In genomic region chrX:139203681-139204575, GRCh38 we compare ENCODE assay signal across 8 cellular contexts.
DNase-seq lines count a peak whose midpoint lies in the region; ATAC-seq, FAIRE-seq and TF ChIP-seq lines count a peak whose summit lies in the region.

No MANE protein-coding gene starts in this region.

- H3K4me1 ChIP-seq in astrocyte (ENCODE audit: insufficient read depth, low read length), result peaks cover 10% of the 10 kb centered on the region
- peaks cover 0 to 14% (median 6%) of the 10 kb centered on the region in 5 donors for H3K4me1 ChIP-seq in subcutaneous abdominal adipose tissue (ENCODE audit: control insufficient read depth in 5 of 5, insufficient read depth in 5 of 5, low read length in 5 of 5)

- H3K4me1 Mint-ChIP-seq in astrocyte (ENCODE audit: low read depth, unreplicated experiment), result no peaks in the 10 kb centered on the region

- H3K4me2 ChIP-seq in astrocyte (ENCODE audit: low read length), result peak overlapping the region; percentile 83

- H3K27me3 ChIP-seq in astrocyte (ENCODE audit: insufficient read depth, low read length) (peaks cover 6% of the 10 kb centered on the region), subcutaneous abdominal adipose tissue (ENCODE audit: control insufficient read depth in 5 of 5, insufficient read depth in 4 of 5, low read length in 5 of 5) (peaks cover 0 to 17% (median 2%) of the 10 kb centered on the region in 5 donors)

- H3K27ac ChIP-seq in astrocyte (ENCODE audit: low read depth, low read length), result no peak overlapping the region
- H3K27ac ChIP-seq in subcutaneous abdominal adipose tissue (ENCODE audit: low read depth, low read length), result peak overlapping the region; percentile 77

- FAIRE-seq in astrocyte (lab: Jason Lieb, UNC), result no peak

- H3K4me3 ChIP-seq in astrocyte (ENCODE audit: insufficient read depth, low read depth, low read length) (peak overlapping the region; percentile 52), subcutaneous abdominal adipose tissue (ENCODE audit: low read depth in 1 of 5, low read length in 5 of 5) (peak overlapping the region; percentile 63 to 72 (median 69))

- TF ChIP-seq CTCF in astrocyte (IDR thresholded peaks at IDR 0.05; ENCODE audit: insufficient read depth, low read depth, low read length), result no peak

- H3K27ac Mint-ChIP-seq in astrocyte (ENCODE audit: unreplicated experiment), result no peak overlapping the region

- peak overlapping the region; percentile 89 for H3K4me3 Mint-ChIP-seq in astrocyte (ENCODE audit: unreplicated experiment)

- no peaks in the 10 kb centered on the region for H3K36me3 Mint-ChIP-seq in astrocyte (ENCODE audit: low read depth, unreplicated experiment)

- H3K27me3 Mint-ChIP-seq in astrocyte (ENCODE audit: low read depth, unreplicated experiment), result peaks cover 11% of the 10 kb centered on the region

- no peaks in the 10 kb centered on the region for H3K9me3 Mint-ChIP-seq in astrocyte (ENCODE audit: unreplicated experiment)

- no peaks in the 10 kb centered on the region for H4K20me1 ChIP-seq in astrocyte (ENCODE audit: insufficient read depth, low read length)

- H3K9ac ChIP-seq in astrocyte (ENCODE audit: low read length), result peak overlapping the region; percentile 48
- H3K9ac ChIP-seq in subcutaneous abdominal adipose tissue (ENCODE audit: low read length in 5 of 5), result peak overlapping the region in 4 of 5 donors; percentile 22 to 69 (median 55)

- ATAC-seq in left colon (peak; percentile 52), GM19395 (IDR thresholded peaks at IDR 0.05; ENCODE audit: unreplicated experiment) (no peak)

- H3K36me3 ChIP-seq in astrocyte (ENCODE audit: insufficient read depth, low read length), result no peaks in the 10 kb centered on the region
- no peaks in the 10 kb centered on the region for H3K36me3 ChIP-seq in subcutaneous abdominal adipose tissue (ENCODE audit: control insufficient read depth in 5 of 5, insufficient read depth in 5 of 5, low read length in 5 of 5)

- no peaks in the 10 kb centered on the region for H3K9me3 ChIP-seq in astrocyte (ENCODE audit: insufficient read depth, low read depth, low read length)
- no peaks in the 10 kb centered on the region for H3K9me3 ChIP-seq in subcutaneous abdominal adipose tissue (ENCODE audit: control insufficient read depth in 5 of 5, low read length in 5 of 5)

- DNase-seq in activated CD4-positive, alpha-beta T cell treated with anti-CD3 and anti-CD28 coated beads for 48 hours, result peak; percentile 2
- DNase-seq in activated CD4-positive, alpha-beta T cell treated with anti-CD3 and anti-CD28 coated beads for 4 hours, result no peak
- no peak for DNase-seq in astrocyte (ENCODE audit: low read depth)
- peak in 1 of 2 donors; percentile 16 for DNase-seq in left colon
- DNase-seq in NCI-H510A treated with DMSO at 0.1 percent for 48 hours (lab: John Stamatoyannopoulos, UW), result no peak
- DNase-seq in pons (ENCODE audit: low spot score), result no peak

- H3K79me2 ChIP-seq in astrocyte (ENCODE audit: insufficient read depth, low read length), result no peaks in the 10 kb centered on the region

- peak overlapping the region; percentile 78 for H2AFZ ChIP-seq in astrocyte (ENCODE audit: low read depth, low read length)

- intact Hi-C loops in left colon (cut with DNase I, micrococcal nuclease), result no loop called here
